Comparison of ENCODE assay signal across 21 cellular contexts in the genomic region with DNA sequence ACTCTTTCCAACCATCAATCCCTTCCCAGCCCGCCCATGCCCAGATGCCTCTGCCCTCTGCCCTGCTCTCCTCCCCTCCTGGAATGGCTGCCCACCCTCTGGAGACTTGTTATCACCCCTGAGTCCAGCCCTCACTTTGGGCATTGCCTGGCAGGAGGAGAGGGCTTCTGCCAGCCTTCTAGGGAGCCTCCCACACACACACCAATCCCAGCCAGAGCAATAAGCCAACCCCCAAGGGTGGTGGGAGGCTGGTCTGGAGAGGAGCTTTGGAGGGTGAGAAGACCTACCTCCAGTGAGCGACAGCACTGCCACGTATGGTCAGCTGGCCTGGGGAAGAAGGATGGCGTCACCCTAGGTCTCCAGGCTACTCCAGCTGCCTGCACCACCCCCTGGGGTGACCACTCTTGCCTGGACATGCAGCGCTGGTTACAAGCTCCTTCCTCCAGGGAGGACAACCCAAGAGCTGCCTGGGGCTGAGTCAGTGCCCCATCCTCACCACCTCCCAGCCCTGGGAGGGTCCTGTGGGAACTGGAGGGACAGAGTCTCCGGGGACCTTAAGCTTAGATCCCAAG. TPM values are rescaled to one million over a fixed set of nuclear protein-coding genes. Genes with fewer than 3 reads are reported as not detected.
A peak's percentile ranks its signal among the peaks of the same experiment; 100 is the strongest.
DNase-seq lines count a peak whose midpoint lies in the region; ATAC-seq and TF ChIP-seq lines count a peak whose summit lies in the region.
"Had no signal": no experiment of that assay in that cellular context is flagged by ENCODE, and none has a peak within 500 bp of the region (broad histone marks: within the 10 kb centered on the region; RNA-seq: fewer than 3 reads in every experiment).

No MANE protein-coding gene starts in this region.

- ATAC-seq in activated B cell treated with CpG ODN at 0.5 μM for 24 hours (ENCODE audit: low read depth) (no peak), HG03432 (IDR thresholded peaks at IDR 0.05; ENCODE audit: unreplicated experiment) (no peak)
- ATAC-seq: foreskin keratinocyte; GM12878; psoas muscle; stimulated activated naive B cell treated with anti-CD40 and anti-IgM and Interleukin-4, amounts not matched to agents 10 μg/mL and 1 μg/mL and 100 μg/mL, for 72 hours had no signal

- TF ChIP-seq CTCF in activated B cell treated with CpG ODN at 0.5 μM for 24 hours (IDR thresholded peaks at IDR 0.05) = no peak
- no peak for TF ChIP-seq CTCF in epithelial cell of esophagus (IDR thresholded peaks at IDR 0.05; ENCODE audit: insufficient read depth, low read depth, low read length, missing control alignments)

- H3K4me3 ChIP-seq in epithelial cell of esophagus (ENCODE audit: low read length) = no peak overlapping the region
- H3K4me3 ChIP-seq: adrenal gland, GM12878, psoas muscle had no signal

- peak overlapping the region; percentile 94 for H3K27ac Mint-ChIP-seq in activated naive CD4-positive, alpha-beta T cell treated with anti-CD3 and anti-CD28 coated beads, Interleukin-2, amount 10 ng/mL, durations not matched to agents 7 days and 5 days
- peak overlapping the region; percentile 25 for H3K27ac Mint-ChIP-seq in activated B cell treated with CpG ODN at 0.5 μM for 24 hours

- H3K9me3 Mint-ChIP-seq in activated naive CD4-positive, alpha-beta T cell treated with anti-CD3 and anti-CD28 coated beads, Interleukin-2, amount 10 ng/mL, durations not matched to agents 7 days and 5 days = no peaks in the 10 kb centered on the region
- H3K9me3 Mint-ChIP-seq in activated B cell treated with CpG ODN at 0.5 μM for 24 hours = no peaks in the 10 kb centered on the region
- H3K9me3 Mint-ChIP-seq: stimulated activated naive B cell treated with anti-CD40 and anti-IgM and Interleukin-4, amounts not matched to agents 10 μg/mL and 1 μg/mL and 100 μg/mL, for 72 hours had no signal

- intact Hi-C loops in activated B cell treated with CpG ODN at 0.5 μM for 24 hours (cut with micrococcal nuclease) = loop anchor here (5.0 kb wide), 1 partner anchor 61 kb away; the partner anchor contains the start of gene VSIR

- peaks cover 72% of the 10 kb centered on the region for H3K4me1 Mint-ChIP-seq in activated naive CD4-positive, alpha-beta T cell treated with anti-CD3 and anti-CD28 coated beads, Interleukin-2, amount 10 ng/mL, durations not matched to agents 7 days and 5 days
- peaks cover 43% of the 10 kb centered on the region for H3K4me1 Mint-ChIP-seq in activated B cell treated with CpG ODN at 0.5 μM for 24 hours

- H3K36me3 Mint-ChIP-seq in activated naive CD4-positive, alpha-beta T cell treated with anti-CD3 and anti-CD28 coated beads, Interleukin-2, amount 10 ng/mL, durations not matched to agents 7 days and 5 days = peaks cover 3% of the 10 kb centered on the region
- no peaks in the 10 kb centered on the region for H3K36me3 Mint-ChIP-seq in activated B cell treated with CpG ODN at 0.5 μM for 24 hours (ENCODE audit: low read depth)
- H3K36me3 Mint-ChIP-seq: stimulated activated naive B cell treated with anti-CD40 and anti-IgM and Interleukin-4, amounts not matched to agents 10 μg/mL and 1 μg/mL and 100 μg/mL, for 72 hours had no signal

- CTCF ChIA-PET in activated naive CD4-positive, alpha-beta T cell treated with anti-CD3 and anti-CD28 coated beads, Interleukin-2, amount 10 ng/mL, durations not matched to agents 7 days and 5 days (lab: Charles Lee) = interaction anchor here (1.1 to 9.0 kb wide), 5 partner anchors 15 to 100 kb away, joined by 3 to 126 read pairs (median 8); partner anchors contain the start of gene VSIR
- CTCF ChIA-PET in activated B cell treated with CpG ODN at 0.5 μM for 24 hours (lab: Charles Lee) = interaction anchor here (0.8 to 3.4 kb wide), 10 partner anchors 13 to 326 kb away, joined by 3 to 11 read pairs (median 3); partner anchors contain the start of gene VSIR

- H3K4me3 Mint-ChIP-seq in activated naive CD4-positive, alpha-beta T cell treated with anti-CD3 and anti-CD28 coated beads, Interleukin-2, amount 10 ng/mL, durations not matched to agents 7 days and 5 days = no peak overlapping the region
- H3K4me3 Mint-ChIP-seq in activated B cell treated with CpG ODN at 0.5 μM for 24 hours = no peak overlapping the region
- H3K4me3 Mint-ChIP-seq: stimulated activated naive B cell treated with anti-CD40 and anti-IgM and Interleukin-4, amounts not matched to agents 10 μg/mL and 1 μg/mL and 100 μg/mL, for 72 hours had no signal

- POLR2A ChIA-PET in activated B cell treated with CpG ODN at 0.5 μM for 24 hours (lab: Charles Lee) = interaction anchor here (0.7 kb wide), 1 partner anchor 129 kb away, joined by 3 read pairs; no protein-coding TSS in a partner anchor

- peak overlapping the region; percentile 99 for H3K27ac ChIP-seq in temporal lobe (ENCODE audit: low read depth, low read length)
- H3K27ac ChIP-seq: foreskin keratinocyte, psoas muscle had no signal

- no peak for DNase-seq in activated naive CD4-positive, alpha-beta T cell treated with anti-CD3 and anti-CD28 coated beads, Interleukin-2, amount 10 ng/mL, durations not matched to agents 7 days and 5 days
- DNase-seq in activated naive CD4-positive, alpha-beta T cell (lab: John Stamatoyannopoulos, UW) = no peak
- DNase-seq in activated B cell treated with CpG ODN at 0.5 μM for 24 hours = no peak
- DNase-seq in epithelial cell of esophagus (ENCODE audit: low read depth) = peak; percentile 40
- DNase-seq in HCEC 1CT = no peak
- no peak for DNase-seq in NCI-H2171 treated with DMSO at 0.1 percent for 48 hours (lab: John Stamatoyannopoulos, UW)
- DNase-seq: activated CD4-positive, CD25-positive, alpha-beta regulatory T cell treated with anti-CD3 and anti-CD28 coated beads, Interleukin-2, amount 50 U/mL, for 72 hours; activated T-cell treated with anti-CD3 and anti-CD28 coated beads, Interleukin-2, amount 50 U/mL, for 1 hour; adrenal gland; foreskin keratinocyte; Kasumi-1; NCI-H1436 treated with DMSO at 0.1 percent for 48 hours; NCI-H2227 treated with DMSO at 0.1 percent for 48 hours; SHP77 treated with DMSO at 0.1 percent for 48 hours; stimulated activated naive B cell treated with anti-CD40 and anti-IgM and Interleukin-4, amounts not matched to agents 10 μg/mL and 1 μg/mL and 100 μg/mL, for 72 hours; T-helper 9 cell had no signal

- no peaks in the 10 kb centered on the region for H3K27me3 Mint-ChIP-seq in activated naive CD4-positive, alpha-beta T cell treated with anti-CD3 and anti-CD28 coated beads, Interleukin-2, amount 10 ng/mL, durations not matched to agents 7 days and 5 days
- no peaks in the 10 kb centered on the region for H3K27me3 Mint-ChIP-seq in activated B cell treated with CpG ODN at 0.5 μM for 24 hours
- H3K27me3 Mint-ChIP-seq: stimulated activated naive B cell treated with anti-CD40 and anti-IgM and Interleukin-4, amounts not matched to agents 10 μg/mL and 1 μg/mL and 100 μg/mL, for 72 hours had no signal

RNA-seq across cellular contexts. Expression of gene C10orf105, which starts 8.4 kb away (rescaled TPM):
- total RNA-seq in activated B cell treated with CpG ODN at 0.5 μM for 24 hours (not detected in 2 replicates), temporal lobe (0.25 TPM)
- total RNA-seq: foreskin keratinocyte, G401, psoas muscle had no signal
